Comparison of ENCODE assay signal across 1 cellular context in the genomic region with DNA sequence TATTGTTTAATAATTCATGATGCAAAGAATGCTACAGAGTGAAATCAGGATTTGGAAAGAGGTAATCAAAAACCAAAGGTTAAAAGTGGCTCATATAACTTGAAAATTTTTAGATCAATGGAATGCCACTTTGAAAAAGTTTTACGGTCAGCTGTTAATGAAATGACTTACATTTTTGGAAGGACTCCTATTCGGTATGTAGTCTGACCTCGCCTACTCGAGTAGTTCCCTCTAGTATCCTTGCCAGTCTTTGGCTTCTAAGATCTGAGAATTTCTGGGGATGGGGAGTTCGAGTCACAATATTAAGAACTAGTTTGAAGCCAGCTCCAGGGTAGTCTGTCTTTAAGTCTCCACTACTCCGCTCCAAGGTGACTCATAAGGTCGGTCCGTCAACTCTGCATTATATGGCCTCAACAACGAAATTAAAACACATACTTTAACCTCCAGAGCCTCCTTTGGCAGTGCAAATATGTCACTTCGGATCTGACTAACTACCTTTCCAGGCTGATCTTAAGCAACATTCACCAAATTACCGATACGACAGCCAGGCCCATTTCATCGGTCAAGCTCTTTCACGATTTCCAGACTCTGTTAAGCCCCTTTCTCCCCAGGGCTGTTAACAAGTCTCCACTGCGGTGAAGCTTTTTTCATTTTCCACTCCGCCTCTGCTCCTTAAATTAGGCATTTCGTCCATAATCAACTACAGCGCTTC.
TF ChIP-seq lines count a peak whose summit lies in the region.

No MANE protein-coding gene starts in this region.

TF ChIP-seq in GM12878, 131 proteins besides CTCF, POLR2A, EP300 and RAD21:
- TF ChIP-seq, protein P1, sequence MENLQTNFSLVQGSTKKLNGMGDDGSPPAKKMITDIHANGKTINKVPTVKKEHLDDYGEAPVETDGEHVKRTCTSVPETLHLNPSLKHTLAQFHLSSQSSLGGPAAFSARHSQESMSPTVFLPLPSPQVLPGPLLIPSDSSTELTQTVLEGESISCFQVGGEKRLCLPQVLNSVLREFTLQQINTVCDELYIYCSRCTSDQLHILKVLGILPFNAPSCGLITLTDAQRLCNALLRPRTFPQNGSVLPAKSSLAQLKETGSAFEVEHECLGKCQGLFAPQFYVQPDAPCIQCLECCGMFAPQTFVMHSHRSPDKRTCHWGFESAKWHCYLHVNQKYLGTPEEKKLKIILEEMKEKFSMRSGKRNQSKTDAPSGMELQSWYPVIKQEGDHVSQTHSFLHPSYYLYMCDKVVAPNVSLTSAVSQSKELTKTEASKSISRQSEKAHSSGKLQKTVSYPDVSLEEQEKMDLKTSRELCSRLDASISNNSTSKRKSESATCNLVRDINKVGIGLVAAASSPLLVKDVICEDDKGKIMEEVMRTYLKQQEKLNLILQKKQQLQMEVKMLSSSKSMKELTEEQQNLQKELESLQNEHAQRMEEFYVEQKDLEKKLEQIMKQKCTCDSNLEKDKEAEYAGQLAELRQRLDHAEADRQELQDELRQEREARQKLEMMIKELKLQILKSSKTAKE (IDR thresholded peaks at IDR 0.05; ENCODE audit: low read depth, poor library complexity, severe bottlenecking), result peak; percentile 58
- TF ChIP-seq ATF7 (IDR thresholded peaks at IDR 0.05; ENCODE audit: low read depth) (0 out of 2 replicates have a peak, but pooled peaks have one; percentile 16), NFIC (IDR thresholded peaks at IDR 0.05; ENCODE audit: low read depth, low read length) (0 out of 2 replicates have a peak, but pooled peaks have one; percentile 4), RUNX3 (IDR thresholded peaks at IDR 0.05; ENCODE audit: low read length) (peak; percentile 35; the same call in 1 of the 2 replicates), SMC3 (IDR thresholded peaks at IDR 0.05; ENCODE audit: borderline replicate concordance, low read length) (no peak), NR2C2 (IDR thresholded peaks at IDR 0.05; ENCODE audit: borderline replicate concordance, control insufficient read depth, insufficient read length, low read depth) (no peak), TAF1 (IDR thresholded peaks at IDR 0.05; ENCODE audit: borderline replicate concordance, low read depth, low read length) (no peak)
- TF ChIP-seq, protein P2, sequence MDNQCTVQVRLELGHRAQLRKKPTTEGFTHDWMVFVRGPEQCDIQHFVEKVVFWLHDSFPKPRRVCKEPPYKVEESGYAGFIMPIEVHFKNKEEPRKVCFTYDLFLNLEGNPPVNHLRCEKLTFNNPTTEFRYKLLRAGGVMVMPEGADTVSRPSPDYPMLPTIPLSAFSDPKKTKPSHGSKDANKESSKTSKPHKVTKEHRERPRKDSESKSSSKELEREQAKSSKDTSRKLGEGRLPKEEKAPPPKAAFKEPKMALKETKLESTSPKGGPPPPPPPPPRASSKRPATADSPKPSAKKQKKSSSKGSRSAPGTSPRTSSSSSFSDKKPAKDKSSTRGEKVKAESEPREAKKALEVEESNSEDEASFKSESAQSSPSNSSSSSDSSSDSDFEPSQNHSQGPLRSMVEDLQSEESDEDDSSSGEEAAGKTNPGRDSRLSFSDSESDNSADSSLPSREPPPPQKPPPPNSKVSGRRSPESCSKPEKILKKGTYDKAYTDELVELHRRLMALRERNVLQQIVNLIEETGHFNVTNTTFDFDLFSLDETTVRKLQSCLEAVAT (IDR thresholded peaks at IDR 0.05), result 0 out of 2 replicates have a peak, but pooled peaks have one; percentile 9
